ENCODE assay signal across 30 cellular contexts in genomic region chr11:37107415-37107814, GRCh38.
A peak's percentile ranks its signal among the peaks of the same experiment; 100 is the strongest.
DNase-seq lines count a peak whose midpoint lies in the region; ATAC-seq and TF ChIP-seq lines count a peak whose summit lies in the region.
"Had no signal": no experiment of that assay in that cellular context is flagged by ENCODE, and none has a peak within 500 bp of the region (broad histone marks: within the 10 kb centered on the region; RNA-seq: fewer than 3 reads in every experiment).

No MANE protein-coding gene starts in this region.

- intact Hi-C loops in A673 (cut with micrococcal nuclease; ENCODE audit: unreplicated experiment): no loop called here
- intact Hi-C loops in IMR-90 (cut with micrococcal nuclease): no loop called here

- no peak overlapping the region for H2AFZ ChIP-seq in IMR-90 (replicated peaks; ENCODE audit: low read length, poor library complexity)
- H2AFZ ChIP-seq: GM23248, neural progenitor cell had no signal

- no peak overlapping the region for H2BK5ac ChIP-seq in IMR-90 (ENCODE audit: low read depth, low read length, poor library complexity, severe bottlenecking)

- BruUV-seq in A673 (replicated peaks; lab: Mats Ljungman, UMichigan): no TSS peak
- no TSS peak for BruUV-seq in IMR-90 (replicated peaks; lab: Mats Ljungman, UMichigan)

- TF ChIP-seq CTCF in A673 (conservative IDR thresholded peaks at IDR 0.05; ENCODE audit: low read depth, low read length): peak; percentile 65
- TF ChIP-seq CTCF in IMR-90 (conservative IDR thresholded peaks at IDR 0.05; ENCODE audit: low read depth, low read length): peak; percentile 5; the same call in 1 of the 2 replicates
- peak; percentile 42 for TF ChIP-seq CTCF in RWPE2 (IDR thresholded peaks at IDR 0.05; ENCODE audit: poor library complexity, severe bottlenecking)
- peak; percentile 22 for TF ChIP-seq CTCF in foreskin keratinocyte (conservative IDR thresholded peaks at IDR 0.05)

- H3K4me3 ChIP-seq in A673 (ENCODE audit: low read depth, low read length, poor library complexity, severe bottlenecking) (no peak overlapping the region), IMR-90 (ENCODE audit: insufficient read depth, low read depth, low read length) (no peak overlapping the region), RWPE2 (ENCODE audit: severe bottlenecking) (no peak overlapping the region)
- H3K4me3 ChIP-seq: GM23248, heart right ventricle, neural progenitor cell, right lobe of liver, upper lobe of left lung had no signal

- no peak overlapping the region for H2BK15ac ChIP-seq in IMR-90 (ENCODE audit: low read depth, low read length)

- no peak overlapping the region for H2BK20ac ChIP-seq in IMR-90 (ENCODE audit: low read depth, low read length)

- no peak for TF ChIP-seq RAD21 in IMR-90 (IDR thresholded peaks at IDR 0.05; ENCODE audit: low read length)

- H4K8ac ChIP-seq in IMR-90 (ENCODE audit: low read depth in 2 of 2, low read length in 2 of 2): no peak overlapping the region

- H3K9ac ChIP-seq in IMR-90 (ENCODE audit: low read depth, low read length): no peak overlapping the region
- H3K9ac ChIP-seq: GM23248, neural progenitor cell had no signal

- H3K14ac ChIP-seq in IMR-90 (replicated peaks; ENCODE audit: low read depth, low read length): no peak overlapping the region

- H3K27ac ChIP-seq in A673 (ENCODE audit: low read depth, low read length, poor library complexity, severe bottlenecking) (peak overlapping the region; percentile 79), IMR-90 (ENCODE audit: insufficient read depth, low read length) (no peak overlapping the region), RWPE2 (ENCODE audit: poor library complexity, severe bottlenecking) (no peak overlapping the region), foreskin keratinocyte (no peak overlapping the region)
- H3K27ac ChIP-seq: epithelial cell of prostate, GM23248, heart right ventricle, HL-60, neural progenitor cell, right lobe of liver, upper lobe of left lung, WERI-Rb-1 had no signal

- H3K36me3 ChIP-seq in A673 (ENCODE audit: insufficient read depth, low read length, poor library complexity, severe bottlenecking): no peaks in the 10 kb centered on the region
- no peaks in the 10 kb centered on the region for H3K36me3 ChIP-seq in IMR-90 (ENCODE audit: control insufficient read depth, insufficient read depth, low read length)
- H3K36me3 ChIP-seq in RWPE2 (ENCODE audit: low read depth): no peaks in the 10 kb centered on the region
- H3K36me3 ChIP-seq: heart right ventricle, neural progenitor cell, right lobe of liver, upper lobe of left lung, WERI-Rb-1 had no signal

- no peak overlapping the region for H3K23ac ChIP-seq in IMR-90 (ENCODE audit: low read depth, low read length)

- TF ChIP-seq POLR2A in IMR-90 (IDR thresholded peaks at IDR 0.05; ENCODE audit: low read depth, low read length): no peak

- no peak overlapping the region for H2AK5ac ChIP-seq in IMR-90 (ENCODE audit: low read depth, low read length)

- dilution Hi-C loops in IMR-90 (cut with HindIII; ENCODE audit: low sequenced_read_pairs, unreplicated experiment): no loop called here

- no peaks in the 10 kb centered on the region for H3K79me1 ChIP-seq in IMR-90 (ENCODE audit: low read depth in 1 of 2, low read length in 2 of 2)

- H4K5ac ChIP-seq in IMR-90 (ENCODE audit: low read depth, low read length): no peak overlapping the region

- no peak overlapping the region for H3K56ac ChIP-seq in IMR-90 (ENCODE audit: extremely low read depth, insufficient read depth, low read length)

- DNase-seq in A673 (ENCODE audit: low spot score) (peak; percentile 53), IMR-90 (no peak), RWPE2 (ENCODE audit: low spot score) (no peak), foreskin keratinocyte (no peak), globus pallidus (ENCODE audit: low spot score) (no peak)
- DNase-seq: activated CD4-positive, alpha-beta T cell treated with anti-CD3 and anti-CD28 coated beads, Interleukin-2, amount 10 ng/mL, durations not matched to agents 7 days and 5 days; activated gamma-delta T cell treated with Interleukin-2 at 50 U/mL for 16 hours; activated T-cell treated with anti-CD3 and anti-CD28 coated beads, Interleukin-2, amount 50 U/mL, for 4 hours; C1 segment of cervical spinal cord; Calu3; effector CD4-positive, alpha-beta T cell; GM23248; heart right ventricle; kidney glomerular epithelial cell; NCI-H1092 treated with DMSO at 0.1 percent for 48 hours; NCI-H187 treated with DMSO at 0.1 percent for 48 hours; NCI-H524 treated with DMSO at 0.1 percent for 48 hours; NK-92 treated with Interleukin-12 subunit alpha and Interleukin-12 subunit beta, amount 100 ng/mL, for 24 hours; right lobe of liver; stimulated activated CD4-positive, alpha-beta T cell treated with anti-CD3 and anti-CD28 coated beads, Interleukin-12 subunit alpha, Interleukin-12 subunit beta, amount 100 ng/mL, for 4 hours; stimulated activated CD4-positive, alpha-beta T cell treated with anti-CD3 and anti-CD28 coated beads, Interleukin-4, amount 100 ng/mL, for 24 hours; upper lobe of left lung; WERI-Rb-1 had no signal

- H3K27me3 ChIP-seq in A673 (replicated peaks; ENCODE audit: insufficient read depth, low read depth, low read length, poor library complexity) (no peaks in the 10 kb centered on the region), IMR-90 (ENCODE audit: control insufficient read depth, insufficient read depth, low read length) (no peaks in the 10 kb centered on the region), RWPE2 (ENCODE audit: insufficient read depth, poor library complexity, severe bottlenecking) (peaks cover 15% of the 10 kb centered on the region), foreskin keratinocyte (no peaks in the 10 kb centered on the region)
- H3K27me3 ChIP-seq: heart right ventricle, neural progenitor cell, right lobe of liver, upper lobe of left lung had no signal

- ATAC-seq in IMR-90 (ENCODE audit: low read depth) (no peak), RWPE2 (ENCODE audit: low read depth) (no peak), foreskin keratinocyte (no peak), GM21723 (IDR thresholded peaks at IDR 0.05; ENCODE audit: unreplicated experiment) (no peak), HG02798 (IDR thresholded peaks at IDR 0.05; ENCODE audit: poor library complexity, unreplicated experiment) (no peak), GM18498 (IDR thresholded peaks at IDR 0.05; ENCODE audit: unreplicated experiment) (no peak)
- ATAC-seq: activated T-cell treated with anti-CD3 and anti-CD28 coated beads, Interleukin-2, amount 50 U/mL, for 4 hours; heart right ventricle; right lobe of liver; stimulated activated effector memory CD8-positive, alpha-beta T cell treated with anti-CD3 and anti-CD28 coated beads, Interleukin-12 subunit alpha, Interleukin-12 subunit beta, amount 100 ng/mL, for 72 hours had no signal

- H3K9me1 ChIP-seq in IMR-90 (ENCODE audit: insufficient read depth, low read length): no peaks in the 10 kb centered on the region

- H3K4me1 ChIP-seq in A673 (ENCODE audit: insufficient read depth, low read length, poor library complexity, severe bottlenecking) (peaks cover 48% of the 10 kb centered on the region), IMR-90 (ENCODE audit: control insufficient read depth, insufficient read depth, low read length) (no peaks in the 10 kb centered on the region), RWPE2 (ENCODE audit: insufficient read depth, poor library complexity, severe bottlenecking) (peaks cover 14% of the 10 kb centered on the region), foreskin keratinocyte (no peaks in the 10 kb centered on the region)
- H3K4me1 ChIP-seq: heart right ventricle, neural progenitor cell, right lobe of liver, upper lobe of left lung had no signal

- no peak overlapping the region for H3K18ac ChIP-seq in IMR-90 (ENCODE audit: low read depth, low read length)

- POLR2A ChIA-PET in A673 (lab: Charles Lee; ENCODE audit: low non-redundant PET): interaction anchor here (0.6 kb wide), 1 partner anchor 620 kb away, joined by 4 read pairs; no protein-coding TSS in a partner anchor
- POLR2A ChIA-PET in IMR-90 (lab: Charles Lee; ENCODE audit: unreplicated experiment): no interaction called here

- no peak overlapping the region for H4K91ac ChIP-seq in IMR-90 (ENCODE audit: insufficient read depth, low read depth, low read length)

- H2BK120ac ChIP-seq in IMR-90 (ENCODE audit: low read depth, low read length): no peak overlapping the region

- H3K9me3 ChIP-seq in A673 (ENCODE audit: low read depth, low read length, poor library complexity, severe bottlenecking): peaks cover 3% of the 10 kb centered on the region
- no peaks in the 10 kb centered on the region for H3K9me3 ChIP-seq in IMR-90 (ENCODE audit: control insufficient read depth, insufficient read depth, low read length)
- H3K9me3 ChIP-seq in RWPE2 (ENCODE audit: severe bottlenecking): no peaks in the 10 kb centered on the region
- H3K9me3 ChIP-seq: right lobe of liver, upper lobe of left lung had no signal

- no peak overlapping the region for H3K4ac ChIP-seq in IMR-90 (ENCODE audit: low read depth, low read length)

- H2AK9ac ChIP-seq in IMR-90 (replicated peaks; ENCODE audit: low read depth, low read length, poor library complexity): no peak overlapping the region

- H4K20me1 ChIP-seq in IMR-90 (ENCODE audit: insufficient read depth, low read length): no peaks in the 10 kb centered on the region

- no peak overlapping the region for H3K4me2 ChIP-seq in IMR-90 (ENCODE audit: low read depth, low read length)
- H3K4me2 ChIP-seq: neural progenitor cell had no signal

- in situ Hi-C loops in IMR-90 (cut with MboI; ENCODE audit: low sequenced_read_pairs): no loop called here

- CTCF ChIA-PET in A673 (lab: Charles Lee) (no interaction called here), IMR-90 (lab: Yijun Ruan, JAX) (interaction anchor here (1.3 kb wide), 1 partner anchor 11 kb away, joined by 3 read pairs; no protein-coding TSS in a partner anchor)

TF ChIP-seq in IMR-90, 13 proteins besides CTCF, POLR2A, EP300 and RAD21 (continues in another document):
- TF ChIP-seq MXI1 (IDR thresholded peaks at IDR 0.05; ENCODE audit: borderline replicate concordance, low read depth, low read length) (no peak), ELK1 (IDR thresholded peaks at IDR 0.05; ENCODE audit: borderline replicate concordance, low read depth, low read length) (no peak)
- TF ChIP-seq, protein P1, sequence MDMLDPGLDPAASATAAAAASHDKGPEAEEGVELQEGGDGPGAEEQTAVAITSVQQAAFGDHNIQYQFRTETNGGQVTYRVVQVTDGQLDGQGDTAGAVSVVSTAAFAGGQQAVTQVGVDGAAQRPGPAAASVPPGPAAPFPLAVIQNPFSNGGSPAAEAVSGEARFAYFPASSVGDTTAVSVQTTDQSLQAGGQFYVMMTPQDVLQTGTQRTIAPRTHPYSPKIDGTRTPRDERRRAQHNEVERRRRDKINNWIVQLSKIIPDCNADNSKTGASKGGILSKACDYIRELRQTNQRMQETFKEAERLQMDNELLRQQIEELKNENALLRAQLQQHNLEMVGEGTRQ (IDR thresholded peaks at IDR 0.05; ENCODE audit: low read depth, low read length): no peak

Comparison
In these comparisons a context has a peak if more than half of its experiments do, and no peak if none do; other contexts are left out.
1. CTCF ChIP-seq: peak in every context shown above with its lines; median percentile 65 in A673; 42 in RWPE2; 22 in foreskin keratinocyte; 5 in IMR-90.